Comparison of ENCODE assay signal across 18 cellular contexts in genomic region chr7:31850066-31850465, GRCh38.
"Had no signal": no experiment of that assay in that cellular context is flagged by ENCODE, and none has a peak within 500 bp of the region (broad histone marks: within the 10 kb centered on the region; RNA-seq: fewer than 3 reads in every experiment).

No MANE protein-coding gene starts in this region.

- H3K27ac ChIP-seq: foreskin keratinocyte, left lung, prostate gland, spleen, thoracic aorta, vagina had no signal

- H3K36me3 ChIP-seq: left lung, prostate gland, spleen, thoracic aorta, vagina had no signal

- ATAC-seq: foreskin keratinocyte; left lung; naive thymus-derived CD8-positive, alpha-beta T cell had no signal

- H3K9me3 ChIP-seq: prostate gland, vagina had no signal

- H3K27me3 ChIP-seq: foreskin keratinocyte, left lung, spleen, vagina had no signal

- DNase-seq: activated CD4-positive, alpha-beta memory T cell treated with anti-CD3 and anti-CD28 coated beads for 36 hours; activated CD4-positive, alpha-beta T cell treated with anti-CD3 and anti-CD28 coated beads for 48 hours; activated CD4-positive, CD25-positive, alpha-beta regulatory T cell; activated naive CD4-positive, alpha-beta T cell treated with anti-CD3 and anti-CD28 coated beads for 36 hours; activated T-cell treated with anti-CD3 and anti-CD28 coated beads, Interleukin-2, amount 50 U/mL, for 48 hours; cerebellar nuclear complex; cortex of kidney; foreskin keratinocyte; kidney glomerular epithelial cell; left lung; naive thymus-derived CD8-positive, alpha-beta T cell; spleen; stimulated activated CD4-positive, alpha-beta T cell treated with anti-CD3 and anti-CD28 coated beads, Interleukin-4, amount 100 ng/mL, for 1 hour; stimulated activated naive CD4-positive, alpha-beta T cell treated with Interleukin-2 at 50 U/mL for 16 hours had no signal

- H3K4me3 ChIP-seq: left lung, lung, prostate gland, spleen, thoracic aorta, vagina had no signal
